11 cellular contexts compared by ENCODE assay signal in genomic region chr2:217903142-217903858, GRCh38.
DNase-seq lines count a peak whose midpoint lies in the region; ATAC-seq and TF ChIP-seq lines count a peak whose summit lies in the region.
"Had no signal": no experiment of that assay in that cellular context is flagged by ENCODE, and none has a peak within 500 bp of the region (broad histone marks: within the 10 kb centered on the region; RNA-seq: fewer than 3 reads in every experiment).

No MANE protein-coding gene starts in this region.

- H3K79me2 ChIP-seq in mammary epithelial cell (ENCODE audit: insufficient read depth, low read length): no peaks in the 10 kb centered on the region
- H3K79me2 ChIP-seq in parathyroid adenoma: peaks cover 3% of the 10 kb centered on the region

- H3K4me1 ChIP-seq in breast epithelium (peaks cover 9 to 60% of the 10 kb centered on the region in 2 donors), mammary epithelial cell (ENCODE audit: insufficient read depth, low read length) (peaks cover 13% of the 10 kb centered on the region), esophagus muscularis mucosa (peaks cover 99 to 100% (median 100%) of the 10 kb centered on the region in 4 donors), parathyroid adenoma (peaks cover 11% of the 10 kb centered on the region), uterus (peaks cover 28 to 62% of the 10 kb centered on the region in 2 donors)

- CTCF ChIA-PET in mammary epithelial cell (lab: Charles Lee; ENCODE audit: low non-redundant PET): no interaction called here

- DNase-seq in breast epithelium (ENCODE audit: low spot score in 2 of 2) (no peak), mammary epithelial cell (no peak), esophagus muscularis mucosa (ENCODE audit: extremely low spot score) (no peak), uterus (no peak), HPDE6-E6E7 (ENCODE audit: extremely low spot score) (no peak), NCI-H2171 treated with DMSO at 0.1 percent for 48 hours (lab: John Stamatoyannopoulos, UW) (no peak)
- DNase-seq: activated CD4-positive, alpha-beta T cell treated with anti-CD3 and anti-CD28 coated beads, Interleukin-2, amount 10 ng/mL, durations not matched to agents 24 days and 14 days; NCI-H1105 treated with DMSO at 0.1 percent for 48 hours; NCI-H774 had no signal

- BruUV-seq in mammary epithelial cell (replicated peaks; lab: Mats Ljungman, UMichigan): no TSS peak

- H3K9me3 ChIP-seq in breast epithelium (no peaks in the 10 kb centered on the region), mammary epithelial cell (replicated peaks; ENCODE audit: insufficient read depth, low read length) (no peaks in the 10 kb centered on the region), esophagus muscularis mucosa (no peaks in the 10 kb centered on the region), parathyroid adenoma (ENCODE audit: control insufficient read depth, low read length) (no peaks in the 10 kb centered on the region), uterus (no peaks in the 10 kb centered on the region)

- peak overlapping the region in 1 of 3 donors; percentile 7 for H3K4me3 ChIP-seq in breast epithelium
- H3K4me3 ChIP-seq in mammary epithelial cell (replicated peaks in 1 of 3; ENCODE audit: insufficient read depth in 1 of 3, low read depth in 2 of 3, low read length in 3 of 3): no peak overlapping the region
- peak overlapping the region; percentile 6 to 36 (median 34) for H3K4me3 ChIP-seq in esophagus muscularis mucosa
- H3K4me3 ChIP-seq in parathyroid adenoma (ENCODE audit: low read depth, low read length): no peak overlapping the region
- H3K4me3 ChIP-seq in uterus: no peak overlapping the region

- 88% methylated on average over 8 of the region's 8 CpGs for WGBS in mammary epithelial cell (ENCODE audit: low coverage, missing lambda C conversion rate)
- 44% methylated on average over 7 of the region's 8 CpGs for WGBS in esophagus muscularis mucosa

- TF ChIP-seq POLR2A in breast epithelium (IDR thresholded peaks at IDR 0.05) (no peak), esophagus muscularis mucosa (IDR thresholded peaks at IDR 0.05; ENCODE audit: low read depth) (no peak), uterus (IDR thresholded peaks at IDR 0.05) (no peak)

- H4K20me1 ChIP-seq in mammary epithelial cell (ENCODE audit: insufficient read depth, low read length): no peaks in the 10 kb centered on the region

- no peaks in the 10 kb centered on the region for H3K36me3 ChIP-seq in breast epithelium
- H3K36me3 ChIP-seq in mammary epithelial cell (ENCODE audit: insufficient read depth, low read length): no peaks in the 10 kb centered on the region
- H3K36me3 ChIP-seq in esophagus muscularis mucosa: peaks cover 9 to 54% (median 46%) of the 10 kb centered on the region in 4 donors
- no peaks in the 10 kb centered on the region for H3K36me3 ChIP-seq in parathyroid adenoma (ENCODE audit: control insufficient read depth, insufficient read depth, low read length)
- no peaks in the 10 kb centered on the region for H3K36me3 ChIP-seq in uterus

- H2AFZ ChIP-seq in mammary epithelial cell (ENCODE audit: low read depth, low read length) (no peak overlapping the region), parathyroid adenoma (no peak overlapping the region)

- H3K4me2 ChIP-seq in mammary epithelial cell (ENCODE audit: insufficient read depth, low read depth, low read length): no peak overlapping the region
- no peak overlapping the region for H3K4me2 ChIP-seq in parathyroid adenoma (ENCODE audit: low read length)

- intact Hi-C loops in breast epithelium (cut with DNase I; ENCODE audit: low total_unique reads): no loop called here
- intact Hi-C loops in mammary epithelial cell (cut with micrococcal nuclease): no loop called here
- intact Hi-C loops in esophagus muscularis mucosa (cut with DNase I): no loop called here
- intact Hi-C loops in uterus (cut with DNase I; ENCODE audit: low total_unique reads): loop anchor here (5.0 kb wide), 1 partner anchor 39 kb away; no protein-coding TSS in a partner anchor

- no peak for ATAC-seq in HG02798 (IDR thresholded peaks at IDR 0.05; ENCODE audit: poor library complexity, unreplicated experiment)

- no peak for TF ChIP-seq EP300 in esophagus muscularis mucosa (IDR thresholded peaks at IDR 0.05)

- H3K27ac ChIP-seq in breast epithelium (peak overlapping the region; percentile 90 to 92), mammary epithelial cell (ENCODE audit: insufficient read depth, low read depth, low read length) (no peak overlapping the region), esophagus muscularis mucosa (replicated peaks in 1 of 4) (peak overlapping the region; percentile 89 to 98 (median 97)), parathyroid adenoma (peak overlapping the region; percentile 58), uterus (peak overlapping the region; percentile 92 to 97)

- H3K9ac ChIP-seq in mammary epithelial cell (ENCODE audit: insufficient read depth, low read length) (no peak overlapping the region), parathyroid adenoma (no peak overlapping the region)

- dilution Hi-C loops in mammary epithelial cell (cut with HindIII; ENCODE audit: low sequenced_read_pairs): no loop called here

- no peak for TF ChIP-seq CTCF in breast epithelium (IDR thresholded peaks at IDR 0.05)
- no peak for TF ChIP-seq CTCF in mammary epithelial cell (conservative IDR thresholded peaks at IDR 0.05 in 1 of 2, IDR thresholded peaks at IDR 0.05 in 1 of 2; ENCODE audit: extremely low read depth in 1 of 2, insufficient read depth in 1 of 2, low read depth in 1 of 2, low read length in 2 of 2)
- no peak for TF ChIP-seq CTCF in esophagus muscularis mucosa (IDR thresholded peaks at IDR 0.05)
- no peak for TF ChIP-seq CTCF in parathyroid adenoma (IDR thresholded peaks at IDR 0.05)
- TF ChIP-seq CTCF in uterus (IDR thresholded peaks at IDR 0.05): no peak

- in situ Hi-C loops in mammary epithelial cell (cut with MboI; ENCODE audit: low sequenced_read_pairs in 2 of 2): no loop called here

- H3K27me3 ChIP-seq in breast epithelium (no peaks in the 10 kb centered on the region), mammary epithelial cell (ENCODE audit: insufficient read depth, low read length) (peaks cover 10% of the 10 kb centered on the region), esophagus muscularis mucosa (no peaks in the 10 kb centered on the region), parathyroid adenoma (ENCODE audit: control insufficient read depth, insufficient read depth, low read length) (no peaks in the 10 kb centered on the region), uterus (no peaks in the 10 kb centered on the region)

Comparison
In these comparisons a context has a peak if more than half of its experiments do, and no peak if none do; other contexts are left out.
1. H3K4me3 ChIP-seq: peak in esophagus muscularis mucosa (4 of 4); none in mammary epithelial cell (0 of 3), parathyroid adenoma (single experiment) and uterus (0 of 2).